ENCODE assay signal across 34 cellular contexts in the genomic region with DNA sequence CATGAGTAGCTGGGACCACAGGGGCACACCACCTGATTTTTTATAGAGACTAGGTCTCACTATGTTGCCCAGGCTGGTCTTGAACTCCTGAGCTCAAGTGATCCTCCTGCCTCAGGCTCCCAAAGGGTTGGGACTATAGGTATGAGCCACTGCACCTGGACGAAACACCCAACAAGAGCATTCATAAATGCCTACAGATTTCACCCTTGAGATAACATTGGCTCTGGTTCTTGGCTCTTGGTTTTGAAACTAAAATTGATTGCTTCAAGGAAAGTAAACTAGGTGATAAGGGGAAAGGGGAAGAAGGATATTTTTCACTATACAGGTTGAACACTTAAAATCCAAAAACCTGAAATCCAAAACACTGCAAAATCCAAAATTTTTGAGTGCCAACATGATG. TPM values are rescaled to one million over a fixed set of nuclear protein-coding genes. Genes with fewer than 3 reads are reported as not detected.
"Had no signal": no experiment of that assay in that cellular context is flagged by ENCODE, and none has a peak within 500 bp of the region (broad histone marks: within the 10 kb centered on the region; RNA-seq: fewer than 3 reads in every experiment).

No MANE protein-coding gene starts in this region.

- H3K9me3 ChIP-seq: ascending aorta, breast epithelium had no signal

- DNase-seq: activated B cell treated with CpG ODN at 0.5 μM for 24 hours; activated CD4-positive, alpha-beta memory T cell treated with anti-CD3 and anti-CD28 coated beads, Interleukin-2, amount 10 ng/mL, durations not matched to agents 7 days and 5 days; activated CD4-positive, alpha-beta T cell treated with anti-CD3 and anti-CD28 coated beads for 4 hours; activated CD4-positive, alpha-beta T cell treated with anti-CD3 and anti-CD28 coated beads, Interleukin-2, amount 10 ng/mL, durations not matched to agents 24 days and 14 days; activated CD4-positive, alpha-beta T cell treated with anti-CD3 and anti-CD28 coated beads, Interleukin-2, amount 50 U/mL, for 1 hour; activated CD4-positive, alpha-beta T cell treated with anti-CD3 and anti-CD28 coated beads, Interleukin-2, amount 50 U/mL, for 48 hours; activated CD4-positive, CD25-positive, alpha-beta regulatory T cell treated with anti-CD3 and anti-CD28 coated beads, Interleukin-2, amount 50 U/mL, for 72 hours; activated CD8-positive, alpha-beta memory T cell treated with anti-CD3 and anti-CD28 coated beads for 24 hours; activated CD8-positive, alpha-beta memory T cell treated with anti-CD3 and anti-CD28 coated beads, Interleukin-2, amount 10 ng/mL, durations not matched to agents 7 days and 5 days; activated CD8-positive, alpha-beta memory T cell treated with anti-CD3 and anti-CD28 coated beads, Interleukin-2, amount 50 U/mL, for 48 hours; activated CD8-positive, alpha-beta T cell treated with anti-CD3 and anti-CD28 coated beads, Interleukin-2, amount 10 ng/mL, durations not matched to agents 7 days and 5 days; activated effector memory CD4-positive, alpha-beta T cell treated with Interleukin-2 at 50 U/mL for 16 hours; activated gamma-delta T cell; activated naive CD4-positive, alpha-beta T cell treated with anti-CD3 and anti-CD28 coated beads, Interleukin-2, amount 10 ng/mL, durations not matched to agents 7 days and 5 days; activated naive CD4-positive, alpha-beta T cell treated with Interleukin-2 at 50 U/mL for 16 hours; activated naive CD8-positive, alpha-beta T cell treated with anti-CD3 and anti-CD28 coated beads, Interleukin-2, amount 10 ng/mL, durations not matched to agents 7 days and 5 days; activated naive CD8-positive, alpha-beta T cell treated with anti-CD3 and anti-CD28 coated beads, Interleukin-2, amount 50 U/mL, for 24 hours; activated T-cell treated with anti-CD3 and anti-CD28 coated beads, Interleukin-2, amount 50 U/mL, for 24 hours; activated T-cell treated with anti-CD3 and anti-CD28 coated beads, Interleukin-2, amount 50 U/mL, for 48 hours; amygdala; anterior cingulate cortex; brain microvascular endothelial cell; central memory CD4-positive, alpha-beta T cell; T-helper 1 cell; T-helper 2 cell; T-helper 9 cell had no signal

- H3K4me3 ChIP-seq: ascending aorta, breast epithelium had no signal

- FAIRE-seq: TTC549 had no signal

- H3K27ac ChIP-seq: ascending aorta, brain microvascular endothelial cell, breast epithelium had no signal

- H3K4me1 ChIP-seq: ascending aorta, breast epithelium had no signal

- H3K36me3 ChIP-seq: breast epithelium had no signal

- H3K27me3 Mint-ChIP-seq: activated B cell treated with CpG ODN at 0.5 μM for 24 hours; activated CD4-positive, alpha-beta memory T cell treated with anti-CD3 and anti-CD28 coated beads, Interleukin-2, amount 10 ng/mL, durations not matched to agents 7 days and 5 days; activated CD4-positive, alpha-beta T cell treated with anti-CD3 and anti-CD28 coated beads, Interleukin-2, amount 10 ng/mL, durations not matched to agents 24 days and 14 days; activated CD8-positive, alpha-beta memory T cell treated with anti-CD3 and anti-CD28 coated beads, Interleukin-2, amount 10 ng/mL, durations not matched to agents 7 days and 5 days; activated naive CD4-positive, alpha-beta T cell treated with anti-CD3 and anti-CD28 coated beads, Interleukin-2, amount 10 ng/mL, durations not matched to agents 7 days and 5 days; activated naive CD4-positive, alpha-beta T cell treated with anti-CD3 and anti-CD28 coated beads, Interleukin-2, amount 50 U/mL, for 24 hours; activated naive CD8-positive, alpha-beta T cell; activated naive CD8-positive, alpha-beta T cell treated with anti-CD3 and anti-CD28 coated beads, Interleukin-2, amount 10 ng/mL, durations not matched to agents 7 days and 5 days; activated naive CD8-positive, alpha-beta T cell treated with anti-CD3 and anti-CD28 coated beads, Interleukin-2, amount 50 U/mL, for 24 hours; activated T-cell treated with anti-CD3 and anti-CD28 coated beads, Interleukin-2, amount 50 U/mL, for 24 hours had no signal

- H3K4me1 Mint-ChIP-seq: activated B cell treated with CpG ODN at 0.5 μM for 24 hours; activated CD4-positive, alpha-beta memory T cell treated with anti-CD3 and anti-CD28 coated beads, Interleukin-2, amount 10 ng/mL, durations not matched to agents 7 days and 5 days; activated CD4-positive, alpha-beta T cell treated with anti-CD3 and anti-CD28 coated beads, Interleukin-2, amount 10 ng/mL, durations not matched to agents 24 days and 14 days; activated CD8-positive, alpha-beta memory T cell treated with anti-CD3 and anti-CD28 coated beads, Interleukin-2, amount 10 ng/mL, durations not matched to agents 7 days and 5 days; activated naive CD4-positive, alpha-beta T cell treated with anti-CD3 and anti-CD28 coated beads, Interleukin-2, amount 50 U/mL, for 24 hours; activated naive CD8-positive, alpha-beta T cell treated with anti-CD3 and anti-CD28 coated beads, Interleukin-2, amount 10 ng/mL, durations not matched to agents 7 days and 5 days; activated naive CD8-positive, alpha-beta T cell treated with anti-CD3 and anti-CD28 coated beads, Interleukin-2, amount 50 U/mL, for 24 hours had no signal

- ATAC-seq: activated CD8-positive, alpha-beta memory T cell treated with anti-CD3 and anti-CD28 coated beads, Interleukin-2, amount 10 ng/mL, durations not matched to agents 7 days and 5 days; activated CD8-positive, alpha-beta T cell treated with anti-CD3 and anti-CD28 coated beads, Interleukin-2, amount 10 ng/mL, durations not matched to agents 7 days and 5 days; activated naive CD8-positive, alpha-beta T cell treated with anti-CD3 and anti-CD28 coated beads, Interleukin-2, amount 50 U/mL, for 24 hours had no signal

- H3K27me3 ChIP-seq: ascending aorta, brain microvascular endothelial cell, breast epithelium had no signal

- H3K9me3 Mint-ChIP-seq: activated B cell treated with CpG ODN at 0.5 μM for 24 hours; activated CD4-positive, alpha-beta memory T cell treated with anti-CD3 and anti-CD28 coated beads, Interleukin-2, amount 10 ng/mL, durations not matched to agents 7 days and 5 days; activated CD4-positive, alpha-beta T cell treated with anti-CD3 and anti-CD28 coated beads, Interleukin-2, amount 10 ng/mL, durations not matched to agents 24 days and 14 days; activated naive CD4-positive, alpha-beta T cell treated with anti-CD3 and anti-CD28 coated beads, Interleukin-2, amount 10 ng/mL, durations not matched to agents 7 days and 5 days; activated naive CD4-positive, alpha-beta T cell treated with anti-CD3 and anti-CD28 coated beads, Interleukin-2, amount 50 U/mL, for 24 hours; activated naive CD8-positive, alpha-beta T cell treated with anti-CD3 and anti-CD28 coated beads, Interleukin-2, amount 10 ng/mL, durations not matched to agents 7 days and 5 days; activated naive CD8-positive, alpha-beta T cell treated with anti-CD3 and anti-CD28 coated beads, Interleukin-2, amount 50 U/mL, for 24 hours; activated T-cell treated with anti-CD3 and anti-CD28 coated beads, Interleukin-2, amount 50 U/mL, for 24 hours; activated T-helper 2 cell treated with anti-CD3 and anti-CD28 coated beads, Interferon-gamma antibody, Interleukin-2, Interleukin-4, amounts not matched to agents 10 μg/mL and 5 μg/mL and 100 μg/mL, durations not matched to agents 14 hours and 24 hours and 36 hours; T-helper 1 cell treated with Interleukin-12 subunit alpha and Interleukin-12 subunit beta and Interleukin-4 antibody, amounts not matched to agents 30 μg/mL and 1 μg/mL, for 36 hours; T-helper 2 cell treated with Interferon-gamma antibody and Interleukin-4, amounts not matched to agents 5 μg/mL and 100 μg/mL, for 36 hours had no signal

- H3K4me3 Mint-ChIP-seq: activated B cell treated with CpG ODN at 0.5 μM for 24 hours; activated CD4-positive, alpha-beta memory T cell treated with anti-CD3 and anti-CD28 coated beads, Interleukin-2, amount 10 ng/mL, durations not matched to agents 7 days and 5 days; activated CD4-positive, alpha-beta T cell treated with anti-CD3 and anti-CD28 coated beads, Interleukin-2, amount 10 ng/mL, durations not matched to agents 24 days and 14 days; activated CD8-positive, alpha-beta memory T cell treated with anti-CD3 and anti-CD28 coated beads, Interleukin-2, amount 10 ng/mL, durations not matched to agents 7 days and 5 days; activated CD8-positive, alpha-beta T cell treated with anti-CD3 and anti-CD28 coated beads, Interleukin-2, amount 10 ng/mL, durations not matched to agents 7 days and 5 days; activated naive CD4-positive, alpha-beta T cell treated with anti-CD3 and anti-CD28 coated beads, Interleukin-2, amount 10 ng/mL, durations not matched to agents 7 days and 5 days; activated naive CD4-positive, alpha-beta T cell treated with anti-CD3 and anti-CD28 coated beads, Interleukin-2, amount 50 U/mL, for 24 hours; activated naive CD8-positive, alpha-beta T cell; activated naive CD8-positive, alpha-beta T cell treated with anti-CD3 and anti-CD28 coated beads, Interleukin-2, amount 10 ng/mL, durations not matched to agents 7 days and 5 days; activated naive CD8-positive, alpha-beta T cell treated with anti-CD3 and anti-CD28 coated beads, Interleukin-2, amount 50 U/mL, for 24 hours; activated T-cell treated with anti-CD3 and anti-CD28 coated beads, Interleukin-2, amount 50 U/mL, for 24 hours; T-helper 1 cell treated with Interleukin-12 subunit alpha and Interleukin-12 subunit beta and Interleukin-4 antibody, amounts not matched to agents 30 μg/mL and 1 μg/mL, for 36 hours; T-helper 2 cell treated with Interferon-gamma antibody and Interleukin-4, amounts not matched to agents 5 μg/mL and 100 μg/mL, for 36 hours had no signal

- H3K27ac Mint-ChIP-seq: activated B cell treated with CpG ODN at 0.5 μM for 24 hours; activated CD4-positive, alpha-beta memory T cell treated with anti-CD3 and anti-CD28 coated beads, Interleukin-2, amount 10 ng/mL, durations not matched to agents 7 days and 5 days; activated CD4-positive, alpha-beta T cell treated with anti-CD3 and anti-CD28 coated beads, Interleukin-2, amount 10 ng/mL, durations not matched to agents 24 days and 14 days; activated CD8-positive, alpha-beta memory T cell treated with anti-CD3 and anti-CD28 coated beads, Interleukin-2, amount 10 ng/mL, durations not matched to agents 7 days and 5 days; activated CD8-positive, alpha-beta T cell treated with anti-CD3 and anti-CD28 coated beads, Interleukin-2, amount 10 ng/mL, durations not matched to agents 7 days and 5 days; activated naive CD4-positive, alpha-beta T cell treated with anti-CD3 and anti-CD28 coated beads, Interleukin-2, amount 10 ng/mL, durations not matched to agents 7 days and 5 days; activated naive CD4-positive, alpha-beta T cell treated with anti-CD3 and anti-CD28 coated beads, Interleukin-2, amount 50 U/mL, for 24 hours; activated naive CD8-positive, alpha-beta T cell; activated naive CD8-positive, alpha-beta T cell treated with anti-CD3 and anti-CD28 coated beads, Interleukin-2, amount 10 ng/mL, durations not matched to agents 7 days and 5 days; activated naive CD8-positive, alpha-beta T cell treated with anti-CD3 and anti-CD28 coated beads, Interleukin-2, amount 50 U/mL, for 24 hours; activated T-cell treated with anti-CD3 and anti-CD28 coated beads, Interleukin-2, amount 50 U/mL, for 24 hours; activated T-helper 2 cell treated with anti-CD3 and anti-CD28 coated beads, Interferon-gamma antibody, Interleukin-2, Interleukin-4, amounts not matched to agents 10 μg/mL and 5 μg/mL and 100 μg/mL, durations not matched to agents 14 hours and 24 hours and 36 hours; T-helper 1 cell treated with Interleukin-12 subunit alpha and Interleukin-12 subunit beta and Interleukin-4 antibody, amounts not matched to agents 30 μg/mL and 1 μg/mL, for 36 hours; T-helper 2 cell treated with Interferon-gamma antibody and Interleukin-4, amounts not matched to agents 5 μg/mL and 100 μg/mL, for 36 hours had no signal

RNA-seq across cellular contexts. Expression of a gene that starts 29.2 kb away (rescaled TPM):
- total RNA-seq: activated B cell treated with CpG ODN at 0.5 μM for 24 hours; activated CD4-positive, alpha-beta memory T cell treated with anti-CD3 and anti-CD28 coated beads, Interleukin-2, amount 10 ng/mL, durations not matched to agents 7 days and 5 days; activated CD4-positive, alpha-beta T cell treated with anti-CD3 and anti-CD28 coated beads, Interleukin-2, amount 10 ng/mL, durations not matched to agents 24 days and 14 days; activated CD8-positive, alpha-beta memory T cell treated with anti-CD3 and anti-CD28 coated beads, Interleukin-2, amount 10 ng/mL, durations not matched to agents 7 days and 5 days; activated CD8-positive, alpha-beta T cell treated with anti-CD3 and anti-CD28 coated beads, Interleukin-2, amount 10 ng/mL, durations not matched to agents 7 days and 5 days; activated T-helper 2 cell treated with anti-CD3 and anti-CD28 coated beads, Interferon-gamma antibody, Interleukin-2, Interleukin-4, amounts not matched to agents 10 μg/mL and 5 μg/mL and 100 μg/mL, durations not matched to agents 14 hours and 24 hours and 36 hours had no signal
